Comparison of ENCODE assay signal across 9 cellular contexts in genomic region chr12:24821691-24822090, GRCh38.
DNase-seq lines count a peak whose midpoint lies in the region; ATAC-seq and TF ChIP-seq lines count a peak whose summit lies in the region.
"Had no signal": no experiment of that assay in that cellular context is flagged by ENCODE, and none has a peak within 500 bp of the region (broad histone marks: within the 10 kb centered on the region; RNA-seq: fewer than 3 reads in every experiment).

No MANE protein-coding gene starts in this region.

- TF ChIP-seq CTCF in RWPE2 (IDR thresholded peaks at IDR 0.05; ENCODE audit: poor library complexity, severe bottlenecking) (no peak), tibial artery (IDR thresholded peaks at IDR 0.05) (no peak)

- intact Hi-C loops in activated CD4-positive, alpha-beta memory T cell treated with anti-CD3 and anti-CD28 coated beads for 36 hours (cut with micrococcal nuclease) = loop anchor here (1.0 to 5.0 kb wide), 4 partner anchors 18 to 499 kb away; a partner anchor contains a TSS
- intact Hi-C loops in tibial artery (cut with DNase I; ENCODE audit: low total_unique reads) = no loop called here

- H3K27me3 Mint-ChIP-seq in activated CD4-positive, alpha-beta memory T cell treated with anti-CD3 and anti-CD28 coated beads for 36 hours = no peaks in the 10 kb centered on the region
- no peaks in the 10 kb centered on the region for H3K27me3 Mint-ChIP-seq in activated CD4-positive, alpha-beta memory T cell treated with anti-CD3 and anti-CD28 coated beads, Interleukin-2, amount 10 ng/mL, durations not matched to agents 7 days and 5 days

- H3K9me3 Mint-ChIP-seq in activated CD4-positive, alpha-beta memory T cell treated with anti-CD3 and anti-CD28 coated beads for 36 hours = peaks cover 8% of the 10 kb centered on the region
- H3K9me3 Mint-ChIP-seq in activated CD4-positive, alpha-beta memory T cell treated with anti-CD3 and anti-CD28 coated beads, Interleukin-2, amount 10 ng/mL, durations not matched to agents 7 days and 5 days = peaks cover 8% of the 10 kb centered on the region

- CTCF ChIA-PET in activated CD4-positive, alpha-beta memory T cell treated with anti-CD3 and anti-CD28 coated beads for 36 hours (lab: Charles Lee) = interaction anchor here (0.6 to 1.3 kb wide), 4 partner anchors 13 to 650 kb away, joined by 3 to 4 read pairs (median 3); no protein-coding TSS in a partner anchor
- CTCF ChIA-PET in activated CD4-positive, alpha-beta memory T cell treated with anti-CD3 and anti-CD28 coated beads, Interleukin-2, amount 10 ng/mL, durations not matched to agents 7 days and 5 days (lab: Charles Lee) = interaction anchor here (1.3 kb wide), 1 partner anchor 17 kb away, joined by 3 read pairs; no protein-coding TSS in a partner anchor

- POLR2A ChIA-PET in activated CD4-positive, alpha-beta memory T cell treated with anti-CD3 and anti-CD28 coated beads for 36 hours (lab: Charles Lee) = interaction anchor here (1.3 kb wide), 1 partner anchor 18 kb away, joined by 11 read pairs; no protein-coding TSS in a partner anchor
- POLR2A ChIA-PET in activated CD4-positive, alpha-beta memory T cell treated with anti-CD3 and anti-CD28 coated beads, Interleukin-2, amount 10 ng/mL, durations not matched to agents 7 days and 5 days (lab: Charles Lee) = no interaction called here

- no peaks in the 10 kb centered on the region for H3K4me1 ChIP-seq in RWPE2 (ENCODE audit: insufficient read depth, poor library complexity, severe bottlenecking)
- peaks cover 23% of the 10 kb centered on the region for H3K4me1 ChIP-seq in skeletal muscle satellite cell (ENCODE audit: control insufficient read depth, insufficient read depth, low read length)
- peaks cover 0 to 11% (median 5%) of the 10 kb centered on the region in 4 donors for H3K4me1 ChIP-seq in tibial artery

- H3K27ac Mint-ChIP-seq in activated CD4-positive, alpha-beta memory T cell treated with anti-CD3 and anti-CD28 coated beads for 36 hours = peak overlapping the region; percentile 50
- H3K27ac Mint-ChIP-seq in activated CD4-positive, alpha-beta memory T cell treated with anti-CD3 and anti-CD28 coated beads, Interleukin-2, amount 10 ng/mL, durations not matched to agents 7 days and 5 days = no peak overlapping the region

- peak; percentile 46 for ATAC-seq in HG02678 (IDR thresholded peaks at IDR 0.05; ENCODE audit: unreplicated experiment)
- ATAC-seq in RWPE2 (ENCODE audit: low read depth) = peak; percentile 61; the same call in 2 of the 3 replicates

- peak overlapping the region; percentile 72 for H3K4me2 ChIP-seq in skeletal muscle satellite cell (ENCODE audit: low read length)

- H3K36me3 Mint-ChIP-seq in activated CD4-positive, alpha-beta memory T cell treated with anti-CD3 and anti-CD28 coated beads for 36 hours = peaks cover 10% of the 10 kb centered on the region
- H3K36me3 Mint-ChIP-seq in activated CD4-positive, alpha-beta memory T cell treated with anti-CD3 and anti-CD28 coated beads, Interleukin-2, amount 10 ng/mL, durations not matched to agents 7 days and 5 days (ENCODE audit: low read depth) = peaks cover 12% of the 10 kb centered on the region

- H3K4me3 Mint-ChIP-seq in activated CD4-positive, alpha-beta memory T cell treated with anti-CD3 and anti-CD28 coated beads for 36 hours = no peak overlapping the region
- no peak overlapping the region for H3K4me3 Mint-ChIP-seq in activated CD4-positive, alpha-beta memory T cell treated with anti-CD3 and anti-CD28 coated beads, Interleukin-2, amount 10 ng/mL, durations not matched to agents 7 days and 5 days

- no peak overlapping the region for H3K27ac ChIP-seq in RWPE2 (ENCODE audit: poor library complexity, severe bottlenecking)
- H3K27ac ChIP-seq in tibial artery = no peak overlapping the region
- H3K27ac ChIP-seq: VCaP had no signal

- H3K4me3 ChIP-seq in RWPE2 (ENCODE audit: severe bottlenecking) (no peak overlapping the region), skeletal muscle satellite cell (ENCODE audit: low read length) (peak overlapping the region; percentile 44), tibial artery (no peak overlapping the region)

- peaks cover 30% of the 10 kb centered on the region for H3K4me1 Mint-ChIP-seq in activated CD4-positive, alpha-beta memory T cell treated with anti-CD3 and anti-CD28 coated beads for 36 hours (ENCODE audit: low read depth)
- H3K4me1 Mint-ChIP-seq in activated CD4-positive, alpha-beta memory T cell treated with anti-CD3 and anti-CD28 coated beads, Interleukin-2, amount 10 ng/mL, durations not matched to agents 7 days and 5 days = peaks cover 25% of the 10 kb centered on the region

- H3K36me3 ChIP-seq in RWPE2 (ENCODE audit: low read depth) = no peaks in the 10 kb centered on the region
- peaks cover 6% of the 10 kb centered on the region for H3K36me3 ChIP-seq in skeletal muscle satellite cell (ENCODE audit: insufficient read depth, low read length)
- no peaks in the 10 kb centered on the region for H3K36me3 ChIP-seq in tibial artery

- H3K27me3 ChIP-seq in RWPE2 (ENCODE audit: insufficient read depth, poor library complexity, severe bottlenecking) (no peaks in the 10 kb centered on the region), skeletal muscle satellite cell (ENCODE audit: control insufficient read depth, insufficient read depth, low read length) (no peaks in the 10 kb centered on the region), tibial artery (no peaks in the 10 kb centered on the region)

- H3K9me3 ChIP-seq in RWPE2 (ENCODE audit: severe bottlenecking) = no peaks in the 10 kb centered on the region
- no peaks in the 10 kb centered on the region for H3K9me3 ChIP-seq in skeletal muscle satellite cell (replicated peaks; ENCODE audit: low read length)
- no peaks in the 10 kb centered on the region for H3K9me3 ChIP-seq in tibial artery

- peak overlapping the region; percentile 27 for H3K9ac ChIP-seq in skeletal muscle satellite cell (ENCODE audit: low read depth, low read length)

- DNase-seq in activated CD4-positive, alpha-beta memory T cell treated with anti-CD3 and anti-CD28 coated beads for 36 hours = peak; percentile 41
- DNase-seq in activated CD4-positive, alpha-beta memory T cell treated with anti-CD3 and anti-CD28 coated beads, Interleukin-2, amount 10 ng/mL, durations not matched to agents 7 days and 5 days = no peak
- no peak for DNase-seq in RWPE2 (ENCODE audit: low spot score)
- no peak for DNase-seq in NCI-H1105 treated with DMSO at 0.1 percent for 48 hours (lab: John Stamatoyannopoulos, UW)
- no peak for DNase-seq in tibial artery
- DNase-seq in NCI-H748 (lab: John Stamatoyannopoulos, UW; ENCODE audit: unreplicated experiment) = no peak
